ENCODE assay signal across 31 cellular contexts in the genomic region with DNA sequence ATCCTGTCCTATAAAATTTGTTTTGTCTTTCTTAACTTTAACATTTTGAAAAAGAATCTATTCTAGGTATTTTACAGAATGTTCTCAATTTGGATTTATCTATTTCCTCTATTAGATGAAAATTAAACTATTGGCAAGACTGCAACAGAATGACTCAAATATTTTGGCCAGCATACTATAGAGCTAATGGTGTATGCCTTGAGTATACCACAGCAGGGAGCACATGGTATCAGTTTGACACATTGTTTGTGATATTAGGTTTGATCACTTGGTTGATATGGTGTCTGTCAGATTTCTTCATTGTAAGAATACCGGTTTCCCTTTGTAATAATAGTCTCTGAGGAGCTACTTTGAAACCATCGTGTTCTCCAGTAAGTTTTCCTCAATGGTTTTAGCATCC.
DNase-seq lines count a peak whose midpoint lies in the region; ATAC-seq and TF ChIP-seq lines count a peak whose summit lies in the region.
"Had no signal": no experiment of that assay in that cellular context is flagged by ENCODE, and none has a peak within 500 bp of the region (broad histone marks: within the 10 kb centered on the region; RNA-seq: fewer than 3 reads in every experiment).

No MANE protein-coding gene starts in this region.

- no peak overlapping the region for H3K27ac Mint-ChIP-seq in activated CD4-positive, alpha-beta memory T cell treated with anti-CD3 and anti-CD28 coated beads for 36 hours
- H3K27ac Mint-ChIP-seq: activated naive CD4-positive, alpha-beta T cell treated with anti-CD3 and anti-CD28 coated beads, Interleukin-2, amount 50 U/mL, for 24 hours; B cell; effector memory CD8-positive, alpha-beta T cell; IgD-negative memory B cell had no signal

- H3K27me3 Mint-ChIP-seq in activated CD4-positive, alpha-beta memory T cell treated with anti-CD3 and anti-CD28 coated beads for 36 hours = no peaks in the 10 kb centered on the region
- H3K27me3 Mint-ChIP-seq: activated naive CD4-positive, alpha-beta T cell treated with anti-CD3 and anti-CD28 coated beads, Interleukin-2, amount 50 U/mL, for 24 hours; B cell; CD4-positive, alpha-beta memory T cell; effector memory CD8-positive, alpha-beta T cell; IgD-negative memory B cell had no signal

- H3K27me3 ChIP-seq in SK-N-SH (ENCODE audit: insufficient read depth) = no peaks in the 10 kb centered on the region
- H3K27me3 ChIP-seq in mesendoderm (ENCODE audit: insufficient read depth, low read length, poor library complexity) = no peaks in the 10 kb centered on the region
- H3K27me3 ChIP-seq: gastroesophageal sphincter, hepatocyte, neural progenitor cell, pancreas had no signal

- H2AK5ac ChIP-seq in mesendoderm (ENCODE audit: low read length) = no peak overlapping the region

- H2BK15ac ChIP-seq in mesendoderm (replicated peaks; ENCODE audit: low read depth) = no peak overlapping the region

- no peaks in the 10 kb centered on the region for H3K79me2 ChIP-seq in SK-N-SH (ENCODE audit: insufficient read depth)
- H3K79me2 ChIP-seq in mesendoderm (ENCODE audit: control insufficient read depth, insufficient read depth, low read length) = no peaks in the 10 kb centered on the region
- H3K79me2 ChIP-seq: hepatocyte had no signal

- ATAC-seq in HG02610 (IDR thresholded peaks at IDR 0.05; ENCODE audit: unreplicated experiment) = no peak
- ATAC-seq in left cardiac atrium = no peak
- ATAC-seq: effector memory CD8-positive, alpha-beta T cell; GM12878; left colon; Panc1 had no signal

- peaks cover 10% of the 10 kb centered on the region for H3F3A ChIP-seq in SK-N-SH (replicated peaks; ENCODE audit: insufficient read depth)

- H3K36me3 Mint-ChIP-seq in activated CD4-positive, alpha-beta memory T cell treated with anti-CD3 and anti-CD28 coated beads for 36 hours = no peaks in the 10 kb centered on the region
- H3K36me3 Mint-ChIP-seq: CD4-positive, alpha-beta memory T cell had no signal

- no peak overlapping the region for H4K5ac ChIP-seq in mesendoderm (ENCODE audit: low read length)

- H3K4me3 ChIP-seq in AG10803 (ENCODE audit: low read length) (no peak overlapping the region), SK-N-SH (ENCODE audit: low read depth in 2 of 2, low read length in 1 of 2) (no peak overlapping the region), choroid plexus epithelial cell (ENCODE audit: low read depth, low read length) (no peak overlapping the region), mesendoderm (ENCODE audit: low read length) (no peak overlapping the region)
- H3K4me3 ChIP-seq: GM12878, HAP-1, hepatocyte, neural progenitor cell, pancreas had no signal

- H3K56ac ChIP-seq in mesendoderm (ENCODE audit: low read length) = no peak overlapping the region

- H3K4me3 Mint-ChIP-seq in activated CD4-positive, alpha-beta memory T cell treated with anti-CD3 and anti-CD28 coated beads for 36 hours = no peak overlapping the region
- H3K4me3 Mint-ChIP-seq: activated naive CD4-positive, alpha-beta T cell treated with anti-CD3 and anti-CD28 coated beads, Interleukin-2, amount 50 U/mL, for 24 hours; B cell; effector memory CD8-positive, alpha-beta T cell; IgD-negative memory B cell; neural progenitor cell had no signal

- no peak overlapping the region for H3K4ac ChIP-seq in mesendoderm (ENCODE audit: low read depth, low read length)

- DNase-seq in AG10803 (ENCODE audit: low read depth) (peak; percentile 4), SK-N-SH (no peak), choroid plexus epithelial cell (ENCODE audit: low read depth) (peak; percentile 42), mesendoderm (peak; percentile 57), midbrain (lab: John Stamatoyannopoulos, UW) (no peak), left cardiac atrium (no peak)
- DNase-seq in activated CD4-positive, alpha-beta memory T cell treated with anti-CD3 and anti-CD28 coated beads for 36 hours = no peak
- DNase-seq: activated CD4-positive, alpha-beta T cell treated with anti-CD3 and anti-CD28 coated beads for 4 hours; amygdala; CD4-positive, alpha-beta memory T cell; cortex of kidney; effector memory CD8-positive, alpha-beta T cell; left colon; NCI-H2107; NCI-H774; pancreas; retina; SHP77; small intestine; stimulated activated naive CD4-positive, alpha-beta T cell treated with Interleukin-2 at 50 U/mL for 16 hours had no signal

- H2BK5ac ChIP-seq in mesendoderm (ENCODE audit: low read length) = no peak overlapping the region

- H3K9me2 ChIP-seq in SK-N-SH = no peaks in the 10 kb centered on the region

- TF ChIP-seq CTCF in AG10803 (conservative IDR thresholded peaks at IDR 0.05; ENCODE audit: low read length) = no peak
- no peak for TF ChIP-seq CTCF in SK-N-SH (IDR thresholded peaks at IDR 0.05)
- no peak for TF ChIP-seq CTCF in choroid plexus epithelial cell (conservative IDR thresholded peaks at IDR 0.05; ENCODE audit: low read depth, low read length)

- 51% methylated on average over 2 of the region's 2 CpGs for WGBS in SK-N-SH (ENCODE audit: low lambda C conversion rate)
- WGBS in mesendoderm (ENCODE audit: extremely low coverage, insufficient coverage, low lambda C conversion rate) = no CpG with 5 or more reads among the region's 2 CpGs

- no peak overlapping the region for H2AFZ ChIP-seq in SK-N-SH (ENCODE audit: low read depth)
- H2AFZ ChIP-seq: hepatocyte, neural progenitor cell had no signal

- TF ChIP-seq EP300 in SK-N-SH (IDR thresholded peaks at IDR 0.05; ENCODE audit: borderline replicate concordance in 1 of 2, low read depth in 1 of 2, low read length in 1 of 2) = peak in 1 of 2 experiments; percentile 37; a peak in 1 of 4 replicates

- TF ChIP-seq RAD21 in SK-N-SH (IDR thresholded peaks at IDR 0.05; ENCODE audit: low read length) = no peak

- H2BK120ac ChIP-seq in mesendoderm (ENCODE audit: low read depth, low read length) = no peak overlapping the region

- H3K18ac ChIP-seq in mesendoderm (ENCODE audit: low read length) = no peak overlapping the region

- H3K9ac ChIP-seq in SK-N-SH (no peak overlapping the region), mesendoderm (ENCODE audit: low read length) (no peak overlapping the region)
- H3K9ac ChIP-seq: neural progenitor cell had no signal

- H3K4me1 ChIP-seq in SK-N-SH (ENCODE audit: control insufficient read depth in 1 of 2, insufficient read depth in 2 of 2, low read depth in 1 of 2, low read length in 1 of 2) = peaks cover 7 to 15% of the 10 kb centered on the region in 2 experiments; a peak in 1 of 4 replicates
- H3K4me1 ChIP-seq in mesendoderm (ENCODE audit: control insufficient read depth, low read depth, low read length) = no peaks in the 10 kb centered on the region

- H3K36me3 ChIP-seq in SK-N-SH (replicated peaks in 1 of 2; ENCODE audit: control insufficient read depth in 1 of 2, insufficient read depth in 2 of 2, low read length in 1 of 2) = no peaks in the 10 kb centered on the region
- H3K36me3 ChIP-seq in mesendoderm (ENCODE audit: control insufficient read depth, insufficient read depth, low read length) = no peaks in the 10 kb centered on the region
- H3K36me3 ChIP-seq: gastroesophageal sphincter, HAP-1, neural progenitor cell, pancreas had no signal

- H4K20me1 ChIP-seq in SK-N-SH (ENCODE audit: insufficient read depth) = no peaks in the 10 kb centered on the region

- POLR2A ChIA-PET in SK-N-SH (lab: Yijun Ruan, JAX) = no interaction called here
- POLR2A ChIA-PET in activated CD4-positive, alpha-beta memory T cell treated with anti-CD3 and anti-CD28 coated beads for 36 hours (lab: Charles Lee) = no interaction called here

- intact Hi-C loops in activated CD4-positive, alpha-beta memory T cell treated with anti-CD3 and anti-CD28 coated beads for 36 hours (cut with micrococcal nuclease) = no loop called here
- intact Hi-C loops in left cardiac atrium (cut with DNase I) = no loop called here

- no peaks in the 10 kb centered on the region for H3K9me3 Mint-ChIP-seq in activated CD4-positive, alpha-beta memory T cell treated with anti-CD3 and anti-CD28 coated beads for 36 hours
- H3K9me3 Mint-ChIP-seq: activated naive CD4-positive, alpha-beta T cell treated with anti-CD3 and anti-CD28 coated beads, Interleukin-2, amount 50 U/mL, for 24 hours; CD4-positive, alpha-beta memory T cell; effector memory CD8-positive, alpha-beta T cell; neural progenitor cell had no signal

- H3K27ac ChIP-seq in SK-N-SH (ENCODE audit: low read depth in 2 of 2, low read length in 1 of 2) = peak overlapping the region; percentile 80 to 82; a peak in 2 of 4 replicates
- no peak overlapping the region for H3K27ac ChIP-seq in mesendoderm (ENCODE audit: low read depth, low read length)
- H3K27ac ChIP-seq: hepatocyte, neural progenitor cell, pancreas, VCaP had no signal

- CTCF ChIA-PET in SK-N-SH (lab: Yijun Ruan, JAX) = interaction anchor here (0.6 to 1.8 kb wide), 2 partner anchors 92 to 906 kb away, joined by 3 to 4 read pairs; no protein-coding TSS in a partner anchor
- CTCF ChIA-PET in activated CD4-positive, alpha-beta memory T cell treated with anti-CD3 and anti-CD28 coated beads for 36 hours (lab: Charles Lee) = no interaction called here

- no peaks in the 10 kb centered on the region for H3K79me1 ChIP-seq in mesendoderm (ENCODE audit: low read length)

- no peaks in the 10 kb centered on the region for H3K9me3 ChIP-seq in SK-N-SH
- H3K9me3 ChIP-seq: gastroesophageal sphincter, HAP-1, pancreas had no signal

- no peak overlapping the region for H3K23ac ChIP-seq in mesendoderm (ENCODE audit: low read length)

- H3K4me2 ChIP-seq in SK-N-SH = no peak overlapping the region
- no peak overlapping the region for H3K4me2 ChIP-seq in mesendoderm (ENCODE audit: low read length)
- H3K4me2 ChIP-seq: neural progenitor cell had no signal

- H3K4me1 Mint-ChIP-seq in activated CD4-positive, alpha-beta memory T cell treated with anti-CD3 and anti-CD28 coated beads for 36 hours (ENCODE audit: low read depth) = peaks cover 6% of the 10 kb centered on the region
- H3K4me1 Mint-ChIP-seq: activated naive CD4-positive, alpha-beta T cell treated with anti-CD3 and anti-CD28 coated beads, Interleukin-2, amount 50 U/mL, for 24 hours; B cell; IgD-negative memory B cell had no signal

- no peak overlapping the region for H4K8ac ChIP-seq in mesendoderm (ENCODE audit: low read depth, low read length)

TF ChIP-seq in SK-N-SH, 30 proteins besides CTCF, POLR2A, EP300 and RAD21 (continues in another document):
- TF ChIP-seq MEF2A (IDR thresholded peaks at IDR 0.05; ENCODE audit: borderline replicate concordance, low read depth) = no peak
- peak; percentile 81 for TF ChIP-seq TCF12 (IDR thresholded peaks at IDR 0.05)
- no peak for TF ChIP-seq TAF1 (IDR thresholded peaks at IDR 0.05; ENCODE audit: borderline replicate concordance, low read depth, low read length)
- TF ChIP-seq MXI1 (IDR thresholded peaks at IDR 0.05; ENCODE audit: low read depth, low read length) = no peak
- TF ChIP-seq FOSL2 (IDR thresholded peaks at IDR 0.05; ENCODE audit: borderline replicate concordance, low read depth) = peak; percentile 58; the same call in 1 of the 2 replicates
- peak; percentile 91 for TF ChIP-seq NFIC (IDR thresholded peaks at IDR 0.05; ENCODE audit: borderline replicate concordance)

Comparison
In these comparisons a context has a peak if more than half of its experiments do, and no peak if none do; other contexts are left out.
1. DNase-seq: peak in AG10803 (single experiment), choroid plexus epithelial cell (single experiment) and mesendoderm (single experiment); none in SK-N-SH (single experiment), activated CD4-positive, alpha-beta memory T cell treated with anti-CD3 and anti-CD28 coated beads for 36 hours (single experiment), midbrain (single experiment) and left cardiac atrium (single experiment).